25 cellular contexts compared by ENCODE assay signal in genomic region chrX:123561439-123562215, GRCh38.
DNase-seq lines count a peak whose midpoint lies in the region; ATAC-seq, FAIRE-seq and TF ChIP-seq lines count a peak whose summit lies in the region.
"Had no signal": no experiment of that assay in that cellular context is flagged by ENCODE, and none has a peak within 500 bp of the region (broad histone marks: within the 10 kb centered on the region; RNA-seq: fewer than 3 reads in every experiment).

No MANE protein-coding gene starts in this region.

- H3K9ac ChIP-seq in neuronal stem cell (ENCODE audit: low read depth, low read length, poor library complexity) = peak overlapping the region; percentile 44
- H3K9ac ChIP-seq: BLaER1 had no signal

- H3K4me3 Mint-ChIP-seq in neural crest cell = no peak overlapping the region
- H3K4me3 Mint-ChIP-seq: CD14-positive monocyte; CD4-positive, alpha-beta memory T cell; CD4-positive, CD25-positive, alpha-beta regulatory T cell; CD8-positive, alpha-beta memory T cell had no signal

- H3K27ac Mint-ChIP-seq in neural crest cell (ENCODE audit: unreplicated experiment) = peak overlapping the region; percentile 52
- H3K27ac Mint-ChIP-seq: CD14-positive monocyte; CD4-positive, alpha-beta memory T cell; CD4-positive, CD25-positive, alpha-beta regulatory T cell; CD8-positive, alpha-beta memory T cell had no signal

- no peak for ATAC-seq in GM21528 (IDR thresholded peaks at IDR 0.05; ENCODE audit: low FRiP score, unreplicated experiment)
- ATAC-seq: GM12878 had no signal

- no peak overlapping the region for H3K14ac ChIP-seq in neuronal stem cell (ENCODE audit: low read length)

- H4K91ac ChIP-seq in neuronal stem cell (ENCODE audit: low read depth, low read length, poor library complexity) = no peak overlapping the region

- no peak overlapping the region for H2BK5ac ChIP-seq in neuronal stem cell (ENCODE audit: low read length)

- H3K27ac ChIP-seq in neuronal stem cell (replicated peaks; ENCODE audit: low read length) = no peak overlapping the region
- H3K27ac ChIP-seq: BLaER1 had no signal

- in situ Hi-C loops in GM13976 (cut with MboI; ENCODE audit: low sequenced_read_pairs, unreplicated experiment) = no loop called here

- H2BK15ac ChIP-seq in neuronal stem cell (ENCODE audit: low read length) = no peak overlapping the region

- no peaks in the 10 kb centered on the region for H3K4me1 Mint-ChIP-seq in neural crest cell
- H3K4me1 Mint-ChIP-seq: CD14-positive monocyte; CD4-positive, alpha-beta memory T cell; CD4-positive, CD25-positive, alpha-beta regulatory T cell; CD8-positive, alpha-beta memory T cell had no signal

- H3K4me3 ChIP-seq in neuronal stem cell (ENCODE audit: low read length in 2 of 2) = no peak overlapping the region
- H3K4me3 ChIP-seq: BLaER1, GM12878 had no signal

- H4K8ac ChIP-seq in neuronal stem cell (ENCODE audit: low read depth, low read length) = no peak overlapping the region

- no peak overlapping the region for H2AK5ac ChIP-seq in neuronal stem cell (ENCODE audit: low read depth, low read length)

- no peak overlapping the region for H3K18ac ChIP-seq in neuronal stem cell (ENCODE audit: low read length)

- no peak overlapping the region for H2BK120ac ChIP-seq in neuronal stem cell (ENCODE audit: low read depth, low read length)

- H3K27me3 ChIP-seq in neuronal stem cell (ENCODE audit: control insufficient read depth in 3 of 3, insufficient read depth in 3 of 3, low read depth in 1 of 3, low read length in 3 of 3) = no peaks in the 10 kb centered on the region
- H3K27me3 ChIP-seq: BE2C had no signal

- no peaks in the 10 kb centered on the region for H3K79me1 ChIP-seq in neuronal stem cell (ENCODE audit: low read depth, low read length)

- no CpG with 5 or more reads among the region's 28 CpGs for WGBS in neuronal stem cell (ENCODE audit: extremely low coverage in 2 of 2, insufficient read length in 2 of 2, insufficient replicate concordance in 1 of 2), 2 donors

- FAIRE-seq in islet of Langerhans (lab: Jason Lieb, UNC) = peak; percentile 33
- FAIRE-seq: A204.1, GM12878, GM12892, GM19239 had no signal

- H3K27me3 Mint-ChIP-seq in neural crest cell (ENCODE audit: low read depth) = no peaks in the 10 kb centered on the region
- H3K27me3 Mint-ChIP-seq: CD4-positive, alpha-beta memory T cell had no signal

- TF ChIP-seq CTCF in neural crest cell (conservative IDR thresholded peaks at IDR 0.05) (no peak), GM13976 (IDR thresholded peaks at IDR 0.05; ENCODE audit: borderline replicate concordance, control extremely low read depth, extremely low read depth, insufficient read depth, missing control alignments) (no peak)

- H2BK12ac ChIP-seq in neuronal stem cell (ENCODE audit: low read length) = no peak overlapping the region

- no peaks in the 10 kb centered on the region for H3K9me3 ChIP-seq in neuronal stem cell (replicated peaks in 1 of 2; ENCODE audit: control insufficient read depth in 2 of 2, insufficient read depth in 1 of 2, low read depth in 1 of 2, low read length in 2 of 2)
- H3K9me3 ChIP-seq: BE2C, BLaER1 had no signal

- no peaks in the 10 kb centered on the region for H3K36me3 ChIP-seq in neuronal stem cell (replicated peaks in 1 of 2; ENCODE audit: control insufficient read depth in 2 of 2, insufficient read depth in 2 of 2, low read length in 2 of 2)
- H3K36me3 ChIP-seq: BE2C, BLaER1 had no signal

- H3K36me3 Mint-ChIP-seq in neural crest cell (ENCODE audit: low read depth) = peaks cover 2% of the 10 kb centered on the region
- H3K36me3 Mint-ChIP-seq: CD14-positive monocyte; CD4-positive, alpha-beta memory T cell; CD4-positive, CD25-positive, alpha-beta regulatory T cell had no signal

- H2AFZ ChIP-seq in neuronal stem cell (ENCODE audit: low read length) = no peak overlapping the region

- DNase-seq in neural crest cell (ENCODE audit: low read depth, low spot score) = no peak
- no peak for DNase-seq in neuronal stem cell (ENCODE audit: low spot score)
- DNase-seq in DMS53 treated with DMSO at 0.1 percent for 48 hours (lab: John Stamatoyannopoulos, UW; ENCODE audit: unreplicated experiment) = no peak
- no peak for DNase-seq in GM13976 (ENCODE audit: low spot score)
- no peak for DNase-seq in NCI-H1105 (lab: John Stamatoyannopoulos, UW)
- DNase-seq: 8988T; ACHN; BE2C; C1 segment of cervical spinal cord; CD4-positive, alpha-beta memory T cell; CD4-positive, CD25-positive, alpha-beta regulatory T cell; CD8-positive, alpha-beta memory T cell; COR-L47; DMS79; DND-41; EL; GDM1 had no signal

- no peak overlapping the region for H3K4ac ChIP-seq in neuronal stem cell (ENCODE audit: low read length)

- H3K4me2 ChIP-seq in neuronal stem cell (ENCODE audit: insufficient read depth, low read length, poor library complexity, severe bottlenecking) = no peak overlapping the region
- H3K4me2 ChIP-seq: BLaER1 had no signal

- H3K23ac ChIP-seq in neuronal stem cell (ENCODE audit: low read depth, low read length, poor library complexity) = no peak overlapping the region

- H3K9me3 Mint-ChIP-seq in neural crest cell = peaks cover 11% of the 10 kb centered on the region

- no peaks in the 10 kb centered on the region for H3K4me1 ChIP-seq in neuronal stem cell (ENCODE audit: control insufficient read depth in 2 of 2, insufficient read depth in 1 of 2, low read depth in 1 of 2, low read length in 2 of 2)
- H3K4me1 ChIP-seq: BE2C, BLaER1 had no signal
